ENCODE assay signal across 1 cellular context in the genomic region with DNA sequence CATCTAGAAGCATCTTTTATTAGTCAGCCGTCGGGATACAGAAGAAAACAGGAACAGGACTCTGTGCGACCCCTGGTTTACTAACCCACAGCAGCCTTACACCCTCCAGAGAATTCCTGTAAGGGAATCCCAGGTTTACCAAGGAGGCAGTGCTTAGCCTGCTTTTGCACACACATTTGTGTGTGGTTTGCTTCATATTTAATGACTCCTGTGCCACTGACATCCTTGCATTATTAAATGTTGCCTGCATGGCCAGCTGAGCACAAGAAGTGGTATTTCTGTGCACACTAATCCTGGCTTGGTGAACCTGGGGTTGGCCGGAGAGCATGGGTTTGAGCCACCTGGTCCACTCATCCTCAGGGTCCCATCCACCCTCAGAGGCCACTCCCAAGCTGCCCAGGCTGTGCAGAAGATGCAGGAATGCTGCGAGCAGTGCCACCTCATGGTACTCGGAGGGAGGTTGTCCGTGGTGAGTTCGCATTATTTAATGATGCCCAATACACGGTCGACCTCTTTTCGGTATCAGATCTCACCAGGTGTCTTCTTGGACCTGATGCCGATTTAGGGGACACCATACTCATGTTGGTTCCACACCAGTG.
TF ChIP-seq lines count a peak whose summit lies in the region.

No MANE protein-coding gene starts in this region.

TF ChIP-seq in IMR-90, 13 proteins besides CTCF, POLR2A, EP300 and RAD21:
- TF ChIP-seq MXI1 (IDR thresholded peaks at IDR 0.05; ENCODE audit: borderline replicate concordance, low read depth, low read length) (no peak), MAZ (IDR thresholded peaks at IDR 0.05; ENCODE audit: borderline replicate concordance, low read depth, low read length) (no peak), CHD1 (IDR thresholded peaks at IDR 0.05; ENCODE audit: low read depth, low read length) (no peak), FOS (IDR thresholded peaks at IDR 0.05; ENCODE audit: low read depth, low read length) (no peak), RFX5 (IDR thresholded peaks at IDR 0.05; ENCODE audit: low read depth, low read length) (no peak), SMC3 (IDR thresholded peaks at IDR 0.05; ENCODE audit: low read depth, low read length) (no peak), BHLHE40 (IDR thresholded peaks at IDR 0.05; ENCODE audit: low read depth, low read length) (no peak), CEBPB (IDR thresholded peaks at IDR 0.05; ENCODE audit: low read depth, low read length) (no peak), MAFK (IDR thresholded peaks at IDR 0.05; ENCODE audit: low read depth, low read length) (no peak)
- TF ChIP-seq, protein P1, sequence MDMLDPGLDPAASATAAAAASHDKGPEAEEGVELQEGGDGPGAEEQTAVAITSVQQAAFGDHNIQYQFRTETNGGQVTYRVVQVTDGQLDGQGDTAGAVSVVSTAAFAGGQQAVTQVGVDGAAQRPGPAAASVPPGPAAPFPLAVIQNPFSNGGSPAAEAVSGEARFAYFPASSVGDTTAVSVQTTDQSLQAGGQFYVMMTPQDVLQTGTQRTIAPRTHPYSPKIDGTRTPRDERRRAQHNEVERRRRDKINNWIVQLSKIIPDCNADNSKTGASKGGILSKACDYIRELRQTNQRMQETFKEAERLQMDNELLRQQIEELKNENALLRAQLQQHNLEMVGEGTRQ (IDR thresholded peaks at IDR 0.05; ENCODE audit: low read depth, low read length) = no peak
- TF ChIP-seq, protein P2, sequence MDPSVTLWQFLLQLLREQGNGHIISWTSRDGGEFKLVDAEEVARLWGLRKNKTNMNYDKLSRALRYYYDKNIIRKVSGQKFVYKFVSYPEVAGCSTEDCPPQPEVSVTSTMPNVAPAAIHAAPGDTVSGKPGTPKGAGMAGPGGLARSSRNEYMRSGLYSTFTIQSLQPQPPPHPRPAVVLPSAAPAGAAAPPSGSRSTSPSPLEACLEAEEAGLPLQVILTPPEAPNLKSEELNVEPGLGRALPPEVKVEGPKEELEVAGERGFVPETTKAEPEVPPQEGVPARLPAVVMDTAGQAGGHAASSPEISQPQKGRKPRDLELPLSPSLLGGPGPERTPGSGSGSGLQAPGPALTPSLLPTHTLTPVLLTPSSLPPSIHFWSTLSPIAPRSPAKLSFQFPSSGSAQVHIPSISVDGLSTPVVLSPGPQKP (IDR thresholded peaks at IDR 0.05; ENCODE audit: borderline replicate concordance, low read depth, low read length) = no peak
